In genomic region chr20:57223648-57224489, GRCh38 we compare ENCODE assay signal across 14 cellular contexts. TPM values are rescaled to one million over a fixed set of nuclear protein-coding genes. Genes with fewer than 3 reads are reported as not detected.
DNase-seq lines count a peak whose midpoint lies in the region; ATAC-seq and TF ChIP-seq lines count a peak whose summit lies in the region.
"Had no signal": no experiment of that assay in that cellular context is flagged by ENCODE, and none has a peak within 500 bp of the region (broad histone marks: within the 10 kb centered on the region; RNA-seq: fewer than 3 reads in every experiment).

No MANE protein-coding gene starts in this region.

- no peaks in the 10 kb centered on the region for H3K4me1 Mint-ChIP-seq in CD8-positive, alpha-beta T cell (ENCODE audit: low read depth)
- H3K4me1 Mint-ChIP-seq: activated CD4-positive, alpha-beta T cell treated with anti-CD3 and anti-CD28 coated beads for 36 hours had no signal

- no peak overlapping the region for H4K8ac ChIP-seq in trophoblast cell (ENCODE audit: low read depth, low read length)

- no peak overlapping the region for H2BK120ac ChIP-seq in trophoblast cell (ENCODE audit: insufficient read depth, low read length, poor library complexity)

- H3K4ac ChIP-seq in trophoblast cell (ENCODE audit: low read depth, low read length) = no peak overlapping the region

- H2AK5ac ChIP-seq in trophoblast cell (ENCODE audit: low read length) = no peak overlapping the region

- H3K23ac ChIP-seq in trophoblast cell (ENCODE audit: low read length) = no peak overlapping the region

- WGBS in smooth muscle cell (ENCODE audit: low lambda C conversion rate) = 74% methylated on average over 20 of the region's 20 CpGs
- WGBS in trophoblast cell (ENCODE audit: extremely low coverage, insufficient coverage, insufficient read length) = no CpG with 5 or more reads among the region's 20 CpGs

- TF ChIP-seq CTCF in smooth muscle cell (IDR thresholded peaks at IDR 0.05; ENCODE audit: borderline replicate concordance, insufficient read depth, poor library complexity, severe bottlenecking) = no peak
- TF ChIP-seq CTCF in CD8-positive, alpha-beta T cell (IDR thresholded peaks at IDR 0.05) = no peak

- H3K79me1 ChIP-seq in trophoblast cell (ENCODE audit: low read length) = no peaks in the 10 kb centered on the region

- H2BK5ac ChIP-seq in trophoblast cell (ENCODE audit: low read depth, low read length, poor library complexity) = no peak overlapping the region

- H4K91ac ChIP-seq in trophoblast cell (ENCODE audit: low read depth, low read length) = no peak overlapping the region

- H2AFZ ChIP-seq in smooth muscle cell (ENCODE audit: low read depth) (no peak overlapping the region), trophoblast cell (ENCODE audit: insufficient read depth, low read length, poor library complexity) (no peak overlapping the region)

- POLR2A ChIA-PET in CD8-positive, alpha-beta T cell (lab: Charles Lee) = no interaction called here

- H3K4me2 ChIP-seq in smooth muscle cell (peak overlapping the region; percentile 73), trophoblast cell (ENCODE audit: low read length) (no peak overlapping the region)

- H3K4me3 ChIP-seq in smooth muscle cell (no peak overlapping the region), trophoblast cell (ENCODE audit: low read depth, low read length) (no peak overlapping the region)
- no peak overlapping the region for H3K4me3 ChIP-seq in CD8-positive, alpha-beta T cell (ENCODE audit: low read depth, low read length)
- H3K4me3 ChIP-seq: coronary artery, SK-N-MC, tibial artery had no signal

- ATAC-seq in Right ventricle myocardium superior (ENCODE audit: poor library complexity) (peak; percentile 83), GM21381 (IDR thresholded peaks at IDR 0.05; ENCODE audit: unreplicated experiment) (no peak)
- ATAC-seq in CD8-positive, alpha-beta T cell = no peak
- ATAC-seq: activated CD4-positive, alpha-beta T cell treated with anti-CD3 and anti-CD28 coated beads for 36 hours had no signal

- no peak overlapping the region for H3K14ac ChIP-seq in trophoblast cell (ENCODE audit: low read length)

- peaks cover 1% of the 10 kb centered on the region for H3K27me3 Mint-ChIP-seq in CD8-positive, alpha-beta T cell (ENCODE audit: low read depth)

- H3K27me3 ChIP-seq in smooth muscle cell (ENCODE audit: low read depth) = no peaks in the 10 kb centered on the region
- no peaks in the 10 kb centered on the region for H3K27me3 ChIP-seq in trophoblast cell (ENCODE audit: insufficient read depth, low read length)
- H3K27me3 ChIP-seq in CD8-positive, alpha-beta T cell (ENCODE audit: insufficient read depth, low read length) = no peaks in the 10 kb centered on the region

- H3K4me1 ChIP-seq in smooth muscle cell (ENCODE audit: low read depth) (peaks cover 15% of the 10 kb centered on the region), trophoblast cell (ENCODE audit: control insufficient read depth in 1 of 2, insufficient read depth in 2 of 2, low read length in 2 of 2) (no peaks in the 10 kb centered on the region)
- H3K4me1 ChIP-seq in CD8-positive, alpha-beta T cell (ENCODE audit: insufficient read depth, low read length) = no peaks in the 10 kb centered on the region

- no peaks in the 10 kb centered on the region for H3F3A ChIP-seq in smooth muscle cell (ENCODE audit: low read depth)

- peak overlapping the region; percentile 57 for H3K27ac ChIP-seq in smooth muscle cell (ENCODE audit: low read depth)
- no peak overlapping the region for H3K27ac ChIP-seq in trophoblast cell (ENCODE audit: low read depth, low read length)
- no peak overlapping the region for H3K27ac ChIP-seq in CD8-positive, alpha-beta T cell (ENCODE audit: low read depth, low read length)
- H3K27ac ChIP-seq: coronary artery, SK-N-MC, tibial artery had no signal

- CTCF ChIA-PET in CD8-positive, alpha-beta T cell (lab: Charles Lee) = no interaction called here

- no peak overlapping the region for H3K18ac ChIP-seq in trophoblast cell (ENCODE audit: low read length)

- no peaks in the 10 kb centered on the region for H4K20me1 ChIP-seq in smooth muscle cell (ENCODE audit: low read depth)

- H3K9me3 Mint-ChIP-seq in CD8-positive, alpha-beta T cell = no peaks in the 10 kb centered on the region

- H3K9ac ChIP-seq in smooth muscle cell (ENCODE audit: low read depth) (no peak overlapping the region), trophoblast cell (ENCODE audit: low read length) (no peak overlapping the region)

- no peak overlapping the region for H3K27ac Mint-ChIP-seq in CD8-positive, alpha-beta T cell
- H3K27ac Mint-ChIP-seq: activated CD4-positive, alpha-beta T cell treated with anti-CD3 and anti-CD28 coated beads for 36 hours had no signal

- H3K4me3 Mint-ChIP-seq in CD8-positive, alpha-beta T cell = no peak overlapping the region
- H3K4me3 Mint-ChIP-seq: activated CD4-positive, alpha-beta T cell treated with anti-CD3 and anti-CD28 coated beads for 36 hours had no signal

- DNase-seq in GM04504 (ENCODE audit: low read depth) (peak; percentile 34), RPMI8226 (peak; percentile 8), Right ventricle myocardium superior (peak; percentile 69), smooth muscle cell (lab: John Stamatoyannopoulos, UW; ENCODE audit: unreplicated experiment) (no peak), trophoblast cell (no peak), germinal center (ENCODE audit: low spot score) (no peak)
- DNase-seq in CD8-positive, alpha-beta T cell = no peak
- DNase-seq: activated CD4-positive, alpha-beta T cell treated with anti-CD3 and anti-CD28 coated beads for 36 hours; activated naive CD4-positive, alpha-beta T cell had no signal

- H2BK12ac ChIP-seq in trophoblast cell (ENCODE audit: low read length) = no peak overlapping the region

- H3K36me3 ChIP-seq in smooth muscle cell (ENCODE audit: low read depth) (no peaks in the 10 kb centered on the region), trophoblast cell (ENCODE audit: control insufficient read depth in 1 of 2, insufficient read depth in 2 of 2, low read length in 2 of 2) (no peaks in the 10 kb centered on the region)
- no peaks in the 10 kb centered on the region for H3K36me3 ChIP-seq in CD8-positive, alpha-beta T cell (ENCODE audit: insufficient read depth, low read length)
- H3K36me3 ChIP-seq: tibial artery had no signal

- intact Hi-C loops in Right ventricle myocardium superior (cut with DNase I) = no loop called here
- intact Hi-C loops in CD8-positive, alpha-beta T cell (cut with DNase I, micrococcal nuclease) = no loop called here

- no peaks in the 10 kb centered on the region for H3K9me3 ChIP-seq in smooth muscle cell (replicated peaks; ENCODE audit: low read depth)
- no peaks in the 10 kb centered on the region for H3K9me3 ChIP-seq in trophoblast cell (ENCODE audit: insufficient read depth, low read depth, low read length)
- no peaks in the 10 kb centered on the region for H3K9me3 ChIP-seq in CD8-positive, alpha-beta T cell (ENCODE audit: low read length)
- H3K9me3 ChIP-seq: tibial artery had no signal

- H3K36me3 Mint-ChIP-seq in CD8-positive, alpha-beta T cell = no peaks in the 10 kb centered on the region

- peaks cover 5% of the 10 kb centered on the region for H3K79me2 ChIP-seq in smooth muscle cell (ENCODE audit: low read depth)
- no peaks in the 10 kb centered on the region for H3K79me2 ChIP-seq in trophoblast cell (ENCODE audit: control insufficient read depth, insufficient read depth, low read length, poor library complexity)

- H4K12ac ChIP-seq in trophoblast cell (ENCODE audit: low read depth, low read length) = no peak overlapping the region

RNA-seq across cellular contexts. Expression of gene BMP7, which starts 42.6 kb away (rescaled TPM):
- total RNA-seq in Right ventricle myocardium superior (23.2 TPM), smooth muscle cell (18.1 and 19.0 TPM in 2 replicates)
- polyA plus RNA-seq in smooth muscle cell = 28.3 and 37.3 TPM in 2 replicates
- 13.5 and 14.2 TPM in 2 replicates for polyA plus RNA-seq in trophoblast cell (2013)
- not detected for total RNA-seq in CD8-positive, alpha-beta T cell
- total RNA-seq: lung microvascular endothelial cell had no signal

Comparison
In these comparisons a context has a peak if more than half of its experiments do, and no peak if none do; other contexts are left out.
1. DNase-seq: peak in GM04504 (single experiment), RPMI8226 (single experiment) and Right ventricle myocardium superior (single experiment); none in smooth muscle cell (single experiment), trophoblast cell (0 of 2), CD8-positive, alpha-beta T cell (0 of 7) and germinal center (single experiment).
2. RNA of gene BMP7, which starts 42.6 kb away (total RNA-seq): 23.2 TPM in Right ventricle myocardium superior (single experiment) and 18.1 to 19.0 TPM in smooth muscle cell; not detected in CD8-positive, alpha-beta T cell; every median in the first group is over 10 times any median in the second.